Comparison of ENCODE assay signal across 16 cellular contexts in genomic region chr18:22108674-22109073, GRCh38.
DNase-seq lines count a peak whose midpoint lies in the region; ATAC-seq and TF ChIP-seq lines count a peak whose summit lies in the region.
"Had no signal": no experiment of that assay in that cellular context is flagged by ENCODE, and none has a peak within 500 bp of the region (broad histone marks: within the 10 kb centered on the region; RNA-seq: fewer than 3 reads in every experiment).

No MANE protein-coding gene starts in this region.

- ATAC-seq in RWPE2 (ENCODE audit: low read depth) = no peak
- ATAC-seq in HG02571 (IDR thresholded peaks at IDR 0.05; ENCODE audit: unreplicated experiment) = no peak
- ATAC-seq: CD8-positive, alpha-beta T cell; heart right ventricle had no signal

- POLR2A ChIA-PET in HEK293T (lab: Yijun Ruan, JAX) = interaction anchor here (0.7 kb wide), 1 partner anchor 61 kb away, joined by 3 read pairs; no protein-coding TSS in a partner anchor

- H3K27ac ChIP-seq in RWPE2 (ENCODE audit: poor library complexity, severe bottlenecking) = no peak overlapping the region
- H3K27ac ChIP-seq: heart right ventricle had no signal

- peak; percentile 48 for DNase-seq in HEK293T (ENCODE audit: extremely low spot score)
- no peak for DNase-seq in RWPE2 (ENCODE audit: low spot score)
- peak; percentile 9 for DNase-seq in fibroblast of villous mesenchyme (ENCODE audit: low read depth)
- DNase-seq in retinal pigment epithelial cell (ENCODE audit: low read depth) = no peak
- DNase-seq in stimulated activated CD4-positive, alpha-beta T cell treated with anti-CD3 and anti-CD28 coated beads, Interleukin-4, amount 100 ng/mL, for 1 hour = no peak
- no peak for DNase-seq in 8988T
- DNase-seq in GM10266 (ENCODE audit: extremely low spot score) = no peak
- DNase-seq: activated CD4-positive, alpha-beta T cell treated with anti-CD3 and anti-CD28 coated beads for 1 hour; activated T-cell treated with anti-CD3 and anti-CD28 coated beads, Interleukin-2, amount 50 U/mL, for 48 hours; CD8-positive, alpha-beta T cell; effector CD4-positive, alpha-beta T cell; heart right ventricle; Kasumi-1; occipital lobe; stimulated activated CD4-positive, alpha-beta T cell treated with anti-CD3 and anti-CD28 coated beads, Interleukin-12 subunit alpha, Interleukin-12 subunit beta, amount 100 ng/mL, for 4 hours had no signal

- H3K27me3 ChIP-seq in RWPE2 (ENCODE audit: insufficient read depth, poor library complexity, severe bottlenecking) = no peaks in the 10 kb centered on the region
- H3K27me3 ChIP-seq: heart right ventricle had no signal

- TF ChIP-seq CTCF in RWPE2 (IDR thresholded peaks at IDR 0.05; ENCODE audit: poor library complexity, severe bottlenecking) (peak; percentile 40), fibroblast of villous mesenchyme (IDR thresholded peaks at IDR 0.05; ENCODE audit: insufficient read depth, low read depth, low read length) (peak; percentile 26), retinal pigment epithelial cell (conservative IDR thresholded peaks at IDR 0.05; ENCODE audit: low read depth, low read length) (peak; percentile 29), GM10266 (IDR thresholded peaks at IDR 0.05; ENCODE audit: control insufficient read depth, insufficient read depth, low read depth, missing control alignments) (no peak)

- no peaks in the 10 kb centered on the region for H3K9me3 ChIP-seq in RWPE2 (ENCODE audit: severe bottlenecking)
- H3K9me3 ChIP-seq: heart right ventricle had no signal

- CTCF ChIA-PET in HEK293T (lab: Yijun Ruan, JAX) = interaction anchor here (0.9 to 2.0 kb wide), 4 partner anchors 9 to 111 kb away, joined by 3 to 6 read pairs (median 4); no protein-coding TSS in a partner anchor

- no peaks in the 10 kb centered on the region for H3K4me1 ChIP-seq in RWPE2 (ENCODE audit: insufficient read depth, poor library complexity, severe bottlenecking)

- H3K4me3 ChIP-seq in RWPE2 (ENCODE audit: severe bottlenecking) (no peak overlapping the region), fibroblast of villous mesenchyme (ENCODE audit: low read depth, low read length) (no peak overlapping the region), retinal pigment epithelial cell (ENCODE audit: low read length) (no peak overlapping the region)
- H3K4me3 ChIP-seq: heart right ventricle had no signal

- H3K36me3 ChIP-seq in RWPE2 (ENCODE audit: low read depth) = no peaks in the 10 kb centered on the region
- H3K36me3 ChIP-seq: heart right ventricle had no signal

TF ChIP-seq in HEK293T, 16 proteins besides CTCF, POLR2A, EP300 and RAD21:
- no peak for TF ChIP-seq CTBP1 (IDR thresholded peaks at IDR 0.05; ENCODE audit: borderline replicate concordance)

Comparison
In these comparisons a context has a peak if more than half of its experiments do, and no peak if none do; other contexts are left out.
1. DNase-seq: peak in HEK293T (single experiment) and fibroblast of villous mesenchyme (single experiment); none in RWPE2 (single experiment), retinal pigment epithelial cell (single experiment), stimulated activated CD4-positive, alpha-beta T cell treated with anti-CD3 and anti-CD28 coated beads, Interleukin-4, amount 100 ng/mL, for 1 hour (single experiment), 8988T (single experiment) and GM10266 (single experiment).